ENCODE assay signal across 8 cellular contexts in the genomic region with DNA sequence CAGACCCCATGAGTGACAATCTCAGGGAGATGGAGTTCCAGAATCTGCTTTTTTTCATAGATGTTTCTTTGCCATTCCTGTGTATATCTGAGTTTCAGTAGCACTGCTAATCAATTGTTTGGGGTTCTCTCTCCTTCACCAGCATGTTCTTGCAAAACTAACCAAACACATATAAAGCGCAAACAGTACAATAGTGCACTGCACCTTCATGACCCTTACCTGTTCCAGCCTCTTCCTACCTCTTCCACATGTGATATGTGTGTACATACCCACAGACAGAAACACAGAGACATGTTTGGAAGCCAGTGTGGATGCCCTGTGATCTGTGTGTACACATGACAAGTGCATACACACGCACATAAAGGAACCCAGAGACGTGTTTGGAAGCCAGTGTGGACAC. TPM values are rescaled to one million over a fixed set of nuclear protein-coding genes. Genes with fewer than 3 reads are reported as not detected.
A peak's percentile ranks its signal among the peaks of the same experiment; 100 is the strongest.
DNase-seq lines count a peak whose midpoint lies in the region; ATAC-seq, FAIRE-seq and TF ChIP-seq lines count a peak whose summit lies in the region.

No MANE protein-coding gene starts in this region.

- H3K4me3 Mint-ChIP-seq in neural progenitor cell, result peak overlapping the region; percentile 86

- peaks cover 96% of the 10 kb centered on the region for H3K79me2 ChIP-seq in DND-41 (ENCODE audit: insufficient read depth, low read length)
- H3K79me2 ChIP-seq in OCI-LY1 (ENCODE audit: insufficient read depth, low read length), result peaks cover 20% of the 10 kb centered on the region; the same call in 1 of the 2 replicates
- peaks cover 4 to 63% of the 10 kb centered on the region in 2 experiments for H3K79me2 ChIP-seq in H1 (ENCODE audit: control insufficient read depth in 1 of 2, insufficient read depth in 2 of 2, low read length in 2 of 2)
- peaks cover 88% of the 10 kb centered on the region for H3K79me2 ChIP-seq in neural progenitor cell (ENCODE audit: low read depth)

- H3F3A ChIP-seq in OCI-LY1 (ENCODE audit: insufficient read depth, low read length) (no peaks in the 10 kb centered on the region), neural progenitor cell (ENCODE audit: low read depth) (peaks cover 7% of the 10 kb centered on the region)

- no peak for ATAC-seq in DND-41 (ENCODE audit: insufficient read depth, low read depth)

- H3K27ac ChIP-seq in DND-41 (ENCODE audit: low read length) (peak overlapping the region; percentile 32; the same call in 1 of the 2 replicates), OCI-LY1 (ENCODE audit: low read depth, low read length, poor library complexity, severe bottlenecking) (no peak overlapping the region), H1 (ENCODE audit: low read depth, low read length) (no peak overlapping the region), neural progenitor cell (no peak overlapping the region), spleen (peak overlapping the region in 3 of 8 donors; percentile 82 to 91 (median 89))

- no peak overlapping the region for H3K4ac ChIP-seq in H1 (replicated peaks; ENCODE audit: insufficient read length, low read depth, low read length)

- H2BK15ac ChIP-seq in H1 (ENCODE audit: low read length), result no peak overlapping the region

- H3K27ac Mint-ChIP-seq in neural progenitor cell, result no peak overlapping the region

- CTCF ChIA-PET in H1 (lab: Charles Lee; ENCODE audit: partially characterized antibody), result interaction anchor here (1.4 kb wide), 1 partner anchor 8 kb away, joined by 8 read pairs; no protein-coding TSS in a partner anchor

- H3K4me1 ChIP-seq in DND-41 (ENCODE audit: insufficient read depth, low read length) (peaks cover 40% of the 10 kb centered on the region), OCI-LY1 (ENCODE audit: insufficient read depth, low read length, severe bottlenecking) (peaks cover 34% of the 10 kb centered on the region), H1 (replicated peaks in 1 of 4; ENCODE audit: control insufficient read depth in 3 of 4, insufficient read depth in 4 of 4, low read length in 3 of 4) (peaks cover 0 to 8% (median 4%) of the 10 kb centered on the region in 4 experiments; a peak in 5 of 7 replicates), neural progenitor cell (peaks cover 21% of the 10 kb centered on the region), spleen (peaks cover 15 to 52% (median 29%) of the 10 kb centered on the region in 6 donors)

- no peaks in the 10 kb centered on the region for H3K9me3 ChIP-seq in DND-41 (ENCODE audit: insufficient read depth, low read length, severe bottlenecking)
- no peaks in the 10 kb centered on the region for H3K9me3 ChIP-seq in OCI-LY1 (ENCODE audit: low read length)
- no peaks in the 10 kb centered on the region for H3K9me3 ChIP-seq in H1 (ENCODE audit: insufficient read depth in 2 of 2, low read depth in 1 of 2, low read length in 1 of 2)
- H3K9me3 ChIP-seq in neural progenitor cell (ENCODE audit: low read depth), result no peaks in the 10 kb centered on the region
- no peaks in the 10 kb centered on the region for H3K9me3 ChIP-seq in spleen

- no peak overlapping the region for H2BK5ac ChIP-seq in H1 (ENCODE audit: low read depth, low read length)

- H3K27me3 ChIP-seq in DND-41 (ENCODE audit: insufficient read depth, low read length, poor library complexity), result no peaks in the 10 kb centered on the region
- no peaks in the 10 kb centered on the region for H3K27me3 ChIP-seq in OCI-LY1 (ENCODE audit: insufficient read depth, low read length)
- H3K27me3 ChIP-seq in H1 (replicated peaks in 1 of 4; ENCODE audit: control insufficient read depth in 3 of 4, extremely low read depth in 1 of 4, insufficient read depth in 3 of 4, low read length in 3 of 4), result no peaks in the 10 kb centered on the region
- no peaks in the 10 kb centered on the region for H3K27me3 ChIP-seq in neural progenitor cell
- no peaks in the 10 kb centered on the region for H3K27me3 ChIP-seq in spleen (replicated peaks in 1 of 7)

- intact Hi-C loops in spleen (cut with DNase I; ENCODE audit: low total_unique reads), result loop anchor here (5.0 kb wide), 1 partner anchor 145 kb away; no protein-coding TSS in a partner anchor

- no peak overlapping the region for H4K91ac ChIP-seq in H1 (replicated peaks; ENCODE audit: insufficient read length, low read length)

- H3K36me3 Mint-ChIP-seq in neural progenitor cell, result peaks cover 52% of the 10 kb centered on the region

- H3K14ac ChIP-seq in H1 (ENCODE audit: insufficient read length), result no peak overlapping the region

- TF ChIP-seq EP300 in H1 (IDR thresholded peaks at IDR 0.05; ENCODE audit: borderline replicate concordance in 1 of 2, low read depth in 2 of 2, low read length in 2 of 2), result no peak

- H3K4me2 ChIP-seq in DND-41 (ENCODE audit: insufficient read depth, low read length), result peak overlapping the region; percentile 78
- H3K4me2 ChIP-seq in OCI-LY1 (ENCODE audit: low read length), result peak overlapping the region; percentile 93
- peak overlapping the region; percentile 83 to 91 for H3K4me2 ChIP-seq in H1 (ENCODE audit: insufficient read depth in 1 of 2, low read depth in 2 of 2, low read length in 2 of 2)
- peak overlapping the region; percentile 99 for H3K4me2 ChIP-seq in neural progenitor cell

- no peak overlapping the region for H3K18ac ChIP-seq in H1 (ENCODE audit: extremely low read depth, low read length)

- no peak overlapping the region for H2BK20ac ChIP-seq in H1 (ENCODE audit: low read length)

- H3K9me2 ChIP-seq in OCI-LY1 (ENCODE audit: low read depth, low read length), result no peaks in the 10 kb centered on the region

- no peak overlapping the region for H4K8ac ChIP-seq in H1 (ENCODE audit: extremely low read depth, insufficient read depth, low read length)

- POLR2A ChIA-PET in H1 (lab: Charles Lee; ENCODE audit: partially characterized antibody), result interaction anchor here (0.9 to 2.9 kb wide), 2 partner anchors 9 to 47 kb away, joined by 4 to 6 read pairs; no protein-coding TSS in a partner anchor

- H3K4me3 ChIP-seq in DND-41 (ENCODE audit: low read depth in 1 of 2, low read length in 2 of 2), result peak overlapping the region; percentile 10 to 78; a peak in 3 of 4 replicates
- H3K4me3 ChIP-seq in OCI-LY1 (ENCODE audit: low read depth, low read length, poor library complexity, severe bottlenecking), result peak overlapping the region; percentile 92
- H3K4me3 ChIP-seq in H1 (ENCODE audit: extremely low read depth in 1 of 4, insufficient read depth in 2 of 4, low read depth in 3 of 4, low read length in 4 of 4), result peak overlapping the region; percentile 61 to 90 (median 76); a peak in 7 of 8 replicates
- no peak overlapping the region for H3K4me3 ChIP-seq in neural progenitor cell
- H3K4me3 ChIP-seq in spleen, result peak overlapping the region in 4 of 8 donors; percentile 80 to 100 (median 97)

- TF ChIP-seq RAD21 in H1 (IDR thresholded peaks at IDR 0.05 in 1 of 2, conservative IDR thresholded peaks at IDR 0.05 in 1 of 2; ENCODE audit: low read depth in 2 of 2, low read length in 2 of 2), result no peak

- peaks cover 47% of the 10 kb centered on the region; the same call in 1 of the 2 replicates for H4K20me1 ChIP-seq in DND-41 (ENCODE audit: insufficient read depth, low read length)
- no peaks in the 10 kb centered on the region for H4K20me1 ChIP-seq in OCI-LY1 (ENCODE audit: insufficient read depth, low read length)
- peaks cover 6 to 8% of the 10 kb centered on the region in 2 experiments for H4K20me1 ChIP-seq in H1 (replicated peaks in 1 of 2; ENCODE audit: control insufficient read depth in 1 of 2, insufficient read depth in 2 of 2, low read length in 2 of 2)
- peaks cover 15% of the 10 kb centered on the region for H4K20me1 ChIP-seq in neural progenitor cell (ENCODE audit: low read depth)

- no peak overlapping the region for H3K56ac ChIP-seq in H1 (replicated peaks; ENCODE audit: insufficient read length, low read depth, low read length)

- H2BK12ac ChIP-seq in H1 (ENCODE audit: low read depth, low read length), result no peak overlapping the region

- no peak for FAIRE-seq in H1 (lab: Jason Lieb, UNC)

- H3K9ac ChIP-seq in DND-41 (ENCODE audit: low read depth, low read length) (peak overlapping the region; percentile 96), OCI-LY1 (ENCODE audit: low read length) (peak overlapping the region; percentile 89; the same call in 1 of the 2 replicates), H1 (replicated peaks in 1 of 4; ENCODE audit: extremely low read depth in 1 of 4, low read depth in 3 of 4, low read length in 3 of 4) (no peak overlapping the region), neural progenitor cell (no peak overlapping the region)

- H3K36me3 ChIP-seq in DND-41 (ENCODE audit: insufficient read depth, low read length) (peaks cover 58% of the 10 kb centered on the region), OCI-LY1 (ENCODE audit: insufficient read depth, low read length) (peaks cover 26% of the 10 kb centered on the region), H1 (ENCODE audit: control insufficient read depth in 2 of 4, insufficient read depth in 4 of 4, low read length in 3 of 4) (peaks cover 0 to 24% (median 6%) of the 10 kb centered on the region in 4 experiments; a peak in 4 of 8 replicates), neural progenitor cell (no peaks in the 10 kb centered on the region), spleen (peaks cover 0 to 8% (median 0%) of the 10 kb centered on the region in 6 donors)

- DNase-seq in DND-41 (no peak), H1 (ENCODE audit: low read depth in 1 of 2, low spot score in 2 of 2) (no peak), neural progenitor cell (ENCODE audit: low spot score) (no peak), NCI-H2081 (lab: John Stamatoyannopoulos, UW) (no peak), spleen (no peak), NK-92 (lab: John Stamatoyannopoulos, UW; ENCODE audit: unreplicated experiment) (no peak)
- DNase-seq in activated CD8-positive, alpha-beta memory T cell treated with anti-CD3 and anti-CD28 coated beads, Interleukin-2, amount 50 U/mL, for 48 hours, result no peak

- H3K23ac ChIP-seq in H1 (ENCODE audit: insufficient read length), result no peak overlapping the region

- TF ChIP-seq POLR2A in H1 (IDR thresholded peaks at IDR 0.05; ENCODE audit: control extremely low read depth in 1 of 2, low read depth in 2 of 2, low read length in 2 of 2), result no peak
- TF ChIP-seq POLR2A in spleen (IDR thresholded peaks at IDR 0.05), result no peak

- WGBS in H1 (ENCODE audit: extremely low coverage in 1 of 2, insufficient coverage in 1 of 2, insufficient read length in 1 of 2, insufficient replicate concordance in 2 of 2, low coverage in 1 of 2, low lambda C conversion rate in 2 of 2, missing lambda C conversion rate in 1 of 2), 2 experiments, result 74% methylated on average over 3 of the region's 3 CpGs; no CpG with 5 or more reads in 1 of the 2 experiments
- 67 to 90% (median 83%) methylated on average over 3 of the region's 3 CpGs for WGBS in spleen, 5 donors

- peaks cover 14% of the 10 kb centered on the region for H3K79me1 ChIP-seq in H1 (ENCODE audit: low read depth, low read length)

- H2AFZ ChIP-seq in DND-41 (ENCODE audit: low read depth, low read length), result no peak overlapping the region
- no peak overlapping the region for H2AFZ ChIP-seq in OCI-LY1 (ENCODE audit: low read length)
- H2AFZ ChIP-seq in H1 (ENCODE audit: low read length), result no peak overlapping the region
- H2AFZ ChIP-seq in neural progenitor cell (replicated peaks), result no peak overlapping the region

- no peak overlapping the region for H2AK5ac ChIP-seq in H1 (ENCODE audit: low read depth, low read length)

- H2BK120ac ChIP-seq in H1 (replicated peaks; ENCODE audit: low read depth, low read length), result no peak overlapping the region

- TF ChIP-seq CTCF in DND-41 (IDR thresholded peaks at IDR 0.05; ENCODE audit: borderline replicate concordance, extremely low read depth, low read length, poor library complexity, severe bottlenecking) (no peak), OCI-LY1 (IDR thresholded peaks at IDR 0.05; ENCODE audit: low read length) (no peak), H1 (IDR thresholded peaks at IDR 0.05; ENCODE audit: control extremely low read depth in 1 of 3, insufficient read depth in 1 of 3, low read depth in 1 of 3, low read length in 3 of 3) (no peak), neural progenitor cell (IDR thresholded peaks at IDR 0.05) (no peak), spleen (IDR thresholded peaks at IDR 0.05 in 8 of 11, conservative IDR thresholded peaks at IDR 0.05 in 3 of 11) (no peak)

- H3K23me2 ChIP-seq in H1 (ENCODE audit: low read depth, low read length), result peaks cover 6% of the 10 kb centered on the region; the same call in 1 of the 2 replicates

- H3K4me1 Mint-ChIP-seq in neural progenitor cell, result peaks cover 26% of the 10 kb centered on the region

- H4K5ac ChIP-seq in H1 (ENCODE audit: insufficient read length, low read depth, low read length), result no peak overlapping the region

- H3K27me3 Mint-ChIP-seq in neural progenitor cell (ENCODE audit: insufficient read depth, low read depth), result no peaks in the 10 kb centered on the region

- H3K9me3 Mint-ChIP-seq in neural progenitor cell, result peaks cover 23% of the 10 kb centered on the region

RNA-seq across cellular contexts. Expression of a gene that starts 1.8 kb away (rescaled TPM):
- 31.2 and 33.8 TPM in 2 replicates for total RNA-seq in H1 (2021; fragmentation: NEBNext Ultra II Directional; extraction: Animal tissue kit (Norgen Biotek cat#: 25700))
- polyA plus RNA-seq in H1 (2011; rRNA removed), result 9.9 and 12.0 TPM in 2 replicates
- polyA plus RNA-seq in H1 (2011; cell fraction: cytosol; rRNA removed), result 20.6 TPM
- polyA plus RNA-seq in H1 (2011; cell fraction: nucleus; rRNA removed), result 14.2 TPM
- polyA plus RNA-seq in H1 (2012, experiment 1 of 2), result 13.6 to 28.7 TPM (median 18.0 TPM) in 4 replicates
- polyA plus RNA-seq in H1 (2012, experiment 2 of 2), result 3.0 TPM
- 15.2 TPM for polyA plus RNA-seq in H1 (2013, experiment 1 of 2)
- polyA plus RNA-seq in H1 (2013, experiment 2 of 2), result 14.7 TPM
- 11.1 and 11.4 TPM in 2 replicates for polyA minus RNA-seq in H1 (2011; rRNA and poly(A)+ RNA removed)
- 12.2 TPM for polyA minus RNA-seq in H1 (2011; cell fraction: cytosol; rRNA and poly(A)+ RNA removed)
- polyA minus RNA-seq in H1 (2011; cell fraction: nucleus; rRNA and poly(A)+ RNA removed), result 23.6 TPM
- 49.3 and 78.0 TPM in 2 replicates for total RNA-seq in neural progenitor cell (ENCODE audit: low replicate concordance)
- total RNA-seq in spleen, result 10 to 100 TPM; 13.1 to 21.8 (median 17.7) TPM
- 10 to 100 TPM in 1 of 3 donors, 1 to 10 TPM in 2; 9.0 to 10.6 (median 9.0) TPM for polyA plus RNA-seq in spleen

RNA-seq across cellular contexts. Expression of a gene that starts 41.0 kb away (rescaled TPM):
- 20.8 and 22.9 TPM in 2 replicates for total RNA-seq in H1 (2021; fragmentation: NEBNext Ultra II Directional; extraction: Animal tissue kit (Norgen Biotek cat#: 25700))
- polyA plus RNA-seq in H1 (2011; rRNA removed) (15.7 and 20.0 TPM in 2 replicates), spleen (100 to 1,000 TPM; 242 to 392 (median 245) TPM)
- 25.0 TPM for polyA plus RNA-seq in H1 (2011; cell fraction: cytosol; rRNA removed)
- polyA plus RNA-seq in H1 (2011; cell fraction: nucleus; rRNA removed), result 20.2 TPM
- polyA plus RNA-seq in H1 (2012, experiment 1 of 2), result 16.6 to 23.1 TPM (median 19.5 TPM) in 4 replicates
- polyA plus RNA-seq in H1 (2012, experiment 2 of 2), result 22.5 TPM
- 23.2 TPM for polyA plus RNA-seq in H1 (2013, experiment 1 of 2)
- polyA plus RNA-seq in H1 (2013, experiment 2 of 2), result 22.2 TPM
- polyA minus RNA-seq in H1 (2011; rRNA and poly(A)+ RNA removed), result 8.1 and 12.3 TPM in 2 replicates
- polyA minus RNA-seq in H1 (2011; cell fraction: cytosol; rRNA and poly(A)+ RNA removed), result 9.6 TPM
- polyA minus RNA-seq in H1 (2011; cell fraction: nucleus; rRNA and poly(A)+ RNA removed), result 11.1 TPM
- total RNA-seq in neural progenitor cell (ENCODE audit: low replicate concordance) (28.9 and 37.2 TPM in 2 replicates), spleen (100 to 1,000 TPM; 264 to 676 (median 373) TPM)

Comparison
In these comparisons a context has a peak if more than half of its experiments do, and no peak if none do; other contexts are left out.
1. H3K9ac ChIP-seq: peak in DND-41 (single experiment) and OCI-LY1 (single experiment); none in H1 (0 of 4) and neural progenitor cell (single experiment).
2. Peak in every context shown above with its lines, with median percentiles within 50 percentile points of each other: H3K4me2 ChIP-seq.